Comparison of ENCODE assay signal across 8 cellular contexts in the genomic region with DNA sequence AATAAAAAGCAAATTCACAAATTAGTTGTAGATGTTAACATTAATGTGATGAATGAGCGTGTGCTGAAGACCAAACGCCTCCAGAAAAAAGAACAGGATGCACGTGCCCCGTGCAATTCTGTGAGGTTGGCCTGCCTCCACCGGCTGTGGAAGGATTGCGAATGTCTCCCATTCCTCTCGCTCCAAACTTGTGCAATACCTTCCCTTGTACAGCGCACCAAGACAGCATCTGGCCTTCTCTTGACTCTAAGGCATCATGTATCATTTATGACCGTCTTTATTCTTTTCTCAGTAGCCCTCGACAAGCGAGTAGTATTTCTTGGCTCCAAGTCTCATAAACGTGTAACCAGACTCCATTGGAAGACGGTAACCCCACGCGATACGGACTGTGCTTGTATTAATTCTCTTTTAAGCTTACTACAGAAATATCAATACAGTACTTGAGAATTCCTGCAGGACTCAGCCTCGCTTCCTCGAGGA. TPM values are rescaled to one million over a fixed set of nuclear protein-coding genes. Genes with fewer than 3 reads are reported as not detected.
A peak's percentile ranks its signal among the peaks of the same experiment; 100 is the strongest.
DNase-seq lines count a peak whose midpoint lies in the region; ATAC-seq and TF ChIP-seq lines count a peak whose summit lies in the region.

No MANE protein-coding gene starts in this region.

- peak; percentile 42 for ATAC-seq in Right ventricle myocardium superior (ENCODE audit: poor library complexity)
- no peak for ATAC-seq in GM21717 (IDR thresholded peaks at IDR 0.05; ENCODE audit: unreplicated experiment)

- H3K27ac Mint-ChIP-seq in IgD-negative memory B cell (peak overlapping the region; percentile 94 to 99 (median 95)), progenitor cell of endocrine pancreas (peak overlapping the region; percentile 99)
- H3K27ac Mint-ChIP-seq in activated T-helper 1 cell treated with anti-CD3 and anti-CD28 coated beads, Interleukin-12 subunit alpha, Interleukin-12 subunit beta, Interleukin-2, Interleukin-4 antibody, amounts not matched to agents 30 ng/mL and 10 ng/mL and 1 ng/mL, durations not matched to agents 14 hours and 24 hours and 36 hours, result peak overlapping the region; percentile 99

- H3K27me3 Mint-ChIP-seq in IgD-negative memory B cell, result no peaks in the 10 kb centered on the region
- H3K27me3 Mint-ChIP-seq in activated T-helper 1 cell treated with anti-CD3 and anti-CD28 coated beads, Interleukin-12 subunit alpha, Interleukin-12 subunit beta, Interleukin-2, Interleukin-4 antibody, amounts not matched to agents 30 ng/mL and 10 ng/mL and 1 ng/mL, durations not matched to agents 14 hours and 24 hours and 36 hours (ENCODE audit: insufficient read depth), result peaks cover 2% of the 10 kb centered on the region
- H3K27me3 Mint-ChIP-seq in progenitor cell of endocrine pancreas, result no peaks in the 10 kb centered on the region

- TF ChIP-seq CTCF in progenitor cell of endocrine pancreas (IDR thresholded peaks at IDR 0.05; ENCODE audit: unreplicated experiment), result no peak

- DNase-seq in DMS79 (lab: John Stamatoyannopoulos, UW) (peak; percentile 71), Right ventricle myocardium superior (peak; percentile 82), progenitor cell of endocrine pancreas (ENCODE audit: low spot score, unreplicated experiment) (no peak), SHP77 (lab: John Stamatoyannopoulos, UW) (no peak), iPS-NIHi11 (ENCODE audit: low spot score) (no peak)
- DNase-seq in activated T-helper 1 cell treated with anti-CD3 and anti-CD28 coated beads, Interleukin-12 subunit alpha, Interleukin-12 subunit beta, Interleukin-2, Interleukin-4 antibody, amounts not matched to agents 30 ng/mL and 10 ng/mL and 1 ng/mL, durations not matched to agents 14 hours and 24 hours and 36 hours (ENCODE audit: low spot score), result no peak

- H3K4me1 Mint-ChIP-seq in IgD-negative memory B cell (peaks cover 15 to 22% (median 20%) of the 10 kb centered on the region in 3 donors), progenitor cell of endocrine pancreas (ENCODE audit: low read depth) (peaks cover 17% of the 10 kb centered on the region)
- peaks cover 34% of the 10 kb centered on the region for H3K4me1 Mint-ChIP-seq in activated T-helper 1 cell treated with anti-CD3 and anti-CD28 coated beads, Interleukin-12 subunit alpha, Interleukin-12 subunit beta, Interleukin-2, Interleukin-4 antibody, amounts not matched to agents 30 ng/mL and 10 ng/mL and 1 ng/mL, durations not matched to agents 14 hours and 24 hours and 36 hours (ENCODE audit: low read depth)

- no peaks in the 10 kb centered on the region for H3K36me3 Mint-ChIP-seq in IgD-negative memory B cell
- H3K36me3 Mint-ChIP-seq in activated T-helper 1 cell treated with anti-CD3 and anti-CD28 coated beads, Interleukin-12 subunit alpha, Interleukin-12 subunit beta, Interleukin-2, Interleukin-4 antibody, amounts not matched to agents 30 ng/mL and 10 ng/mL and 1 ng/mL, durations not matched to agents 14 hours and 24 hours and 36 hours (ENCODE audit: low read depth), result peaks cover 15% of the 10 kb centered on the region
- H3K36me3 Mint-ChIP-seq in progenitor cell of endocrine pancreas (ENCODE audit: insufficient read depth), result peaks cover 5% of the 10 kb centered on the region

- intact Hi-C loops in activated T-helper 1 cell treated with anti-CD3 and anti-CD28 coated beads, Interleukin-12 subunit alpha, Interleukin-12 subunit beta, Interleukin-2, Interleukin-4 antibody, amounts not matched to agents 30 ng/mL and 10 ng/mL and 1 ng/mL, durations not matched to agents 14 hours and 24 hours and 36 hours (cut with micrococcal nuclease), result no loop called here
- intact Hi-C loops in Right ventricle myocardium superior (cut with DNase I), result no loop called here

- H3K9me3 Mint-ChIP-seq in IgD-negative memory B cell, result no peaks in the 10 kb centered on the region
- no peaks in the 10 kb centered on the region for H3K9me3 Mint-ChIP-seq in activated T-helper 1 cell treated with anti-CD3 and anti-CD28 coated beads, Interleukin-12 subunit alpha, Interleukin-12 subunit beta, Interleukin-2, Interleukin-4 antibody, amounts not matched to agents 30 ng/mL and 10 ng/mL and 1 ng/mL, durations not matched to agents 14 hours and 24 hours and 36 hours
- H3K9me3 Mint-ChIP-seq in progenitor cell of endocrine pancreas (ENCODE audit: low read depth), result no peaks in the 10 kb centered on the region

- H3K4me3 Mint-ChIP-seq in IgD-negative memory B cell (peak overlapping the region; percentile 91 to 98 (median 97)), progenitor cell of endocrine pancreas (ENCODE audit: low read depth) (peak overlapping the region; percentile 96)
- H3K4me3 Mint-ChIP-seq in activated T-helper 1 cell treated with anti-CD3 and anti-CD28 coated beads, Interleukin-12 subunit alpha, Interleukin-12 subunit beta, Interleukin-2, Interleukin-4 antibody, amounts not matched to agents 30 ng/mL and 10 ng/mL and 1 ng/mL, durations not matched to agents 14 hours and 24 hours and 36 hours, result peak overlapping the region; percentile 91

RNA-seq across cellular contexts. Expression of gene TESK1, which starts 1.5 kb away (rescaled TPM):
- 10.3 TPM for polyA plus RNA-seq in IgD-negative memory B cell
- total RNA-seq in activated T-helper 1 cell treated with anti-CD3 and anti-CD28 coated beads, Interleukin-12 subunit alpha, Interleukin-12 subunit beta, Interleukin-2, Interleukin-4 antibody, amounts not matched to agents 30 ng/mL and 10 ng/mL and 1 ng/mL, durations not matched to agents 14 hours and 24 hours and 36 hours, result 61.5 and 62.1 TPM in 2 replicates
- total RNA-seq in Right ventricle myocardium superior (25.0 TPM), progenitor cell of endocrine pancreas (62.3 and 63.2 TPM in 2 replicates)

RNA-seq across cellular contexts. Expression of gene CD72, which starts 14.7 kb away (rescaled TPM):
- polyA plus RNA-seq in IgD-negative memory B cell, result 51.9 TPM
- 8.3 and 9.6 TPM in 2 replicates for total RNA-seq in activated T-helper 1 cell treated with anti-CD3 and anti-CD28 coated beads, Interleukin-12 subunit alpha, Interleukin-12 subunit beta, Interleukin-2, Interleukin-4 antibody, amounts not matched to agents 30 ng/mL and 10 ng/mL and 1 ng/mL, durations not matched to agents 14 hours and 24 hours and 36 hours
- total RNA-seq in Right ventricle myocardium superior (0.59 TPM), progenitor cell of endocrine pancreas (3.1 and 4.2 TPM in 2 replicates)

RNA-seq across cellular contexts. Expression of gene SIT1, which starts 47.2 kb away (rescaled TPM):
- 188 TPM for polyA plus RNA-seq in IgD-negative memory B cell
- total RNA-seq in activated T-helper 1 cell treated with anti-CD3 and anti-CD28 coated beads, Interleukin-12 subunit alpha, Interleukin-12 subunit beta, Interleukin-2, Interleukin-4 antibody, amounts not matched to agents 30 ng/mL and 10 ng/mL and 1 ng/mL, durations not matched to agents 14 hours and 24 hours and 36 hours, result 86.6 and 90.5 TPM in 2 replicates
- total RNA-seq in Right ventricle myocardium superior (not detected), progenitor cell of endocrine pancreas (not detected in 2 replicates)

RNA-seq across cellular contexts. Expression of gene RMRP, which starts 54.3 kb away (rescaled TPM):
- 30.5 TPM for polyA plus RNA-seq in IgD-negative memory B cell
- 5,317 and 5,787 TPM in 2 replicates for total RNA-seq in activated T-helper 1 cell treated with anti-CD3 and anti-CD28 coated beads, Interleukin-12 subunit alpha, Interleukin-12 subunit beta, Interleukin-2, Interleukin-4 antibody, amounts not matched to agents 30 ng/mL and 10 ng/mL and 1 ng/mL, durations not matched to agents 14 hours and 24 hours and 36 hours
- total RNA-seq in Right ventricle myocardium superior (19,155 TPM), progenitor cell of endocrine pancreas (15,251 and 16,487 TPM in 2 replicates)

RNA-seq across cellular contexts. Expression of gene CCDC107, which starts 54.5 kb away (rescaled TPM):
- polyA plus RNA-seq in IgD-negative memory B cell, result 77.4 TPM
- total RNA-seq in activated T-helper 1 cell treated with anti-CD3 and anti-CD28 coated beads, Interleukin-12 subunit alpha, Interleukin-12 subunit beta, Interleukin-2, Interleukin-4 antibody, amounts not matched to agents 30 ng/mL and 10 ng/mL and 1 ng/mL, durations not matched to agents 14 hours and 24 hours and 36 hours, result 20.6 and 24.0 TPM in 2 replicates
- total RNA-seq in Right ventricle myocardium superior (48.4 TPM), progenitor cell of endocrine pancreas (17.2 and 18.8 TPM in 2 replicates)

Comparison
In these comparisons a context has a peak if more than half of its experiments do, and no peak if none do; other contexts are left out.
1. DNase-seq: peak in DMS79 (single experiment) and Right ventricle myocardium superior (single experiment); none in activated T-helper 1 cell treated with anti-CD3 and anti-CD28 coated beads, Interleukin-12 subunit alpha, Interleukin-12 subunit beta, Interleukin-2, Interleukin-4 antibody, amounts not matched to agents 30 ng/mL and 10 ng/mL and 1 ng/mL, durations not matched to agents 14 hours and 24 hours and 36 hours (single experiment), progenitor cell of endocrine pancreas (single experiment), SHP77 (0 of 2) and iPS-NIHi11 (single experiment).
2. RNA of gene SIT1, which starts 47.2 kb away (total RNA-seq): 86.6 to 90.5 TPM in activated T-helper 1 cell treated with anti-CD3 and anti-CD28 coated beads, Interleukin-12 subunit alpha, Interleukin-12 subunit beta, Interleukin-2, Interleukin-4 antibody, amounts not matched to agents 30 ng/mL and 10 ng/mL and 1 ng/mL, durations not matched to agents 14 hours and 24 hours and 36 hours; not detected in Right ventricle myocardium superior (single experiment) and not detected in progenitor cell of endocrine pancreas; every median in the first group is over 10 times any median in the second.
3. Peak in every context shown above with its lines, with median percentiles within 50 percentile points of each other: H3K27ac Mint-ChIP-seq and H3K4me3 Mint-ChIP-seq.